ENCODE assay signal across 1 cellular context in the genomic region with DNA sequence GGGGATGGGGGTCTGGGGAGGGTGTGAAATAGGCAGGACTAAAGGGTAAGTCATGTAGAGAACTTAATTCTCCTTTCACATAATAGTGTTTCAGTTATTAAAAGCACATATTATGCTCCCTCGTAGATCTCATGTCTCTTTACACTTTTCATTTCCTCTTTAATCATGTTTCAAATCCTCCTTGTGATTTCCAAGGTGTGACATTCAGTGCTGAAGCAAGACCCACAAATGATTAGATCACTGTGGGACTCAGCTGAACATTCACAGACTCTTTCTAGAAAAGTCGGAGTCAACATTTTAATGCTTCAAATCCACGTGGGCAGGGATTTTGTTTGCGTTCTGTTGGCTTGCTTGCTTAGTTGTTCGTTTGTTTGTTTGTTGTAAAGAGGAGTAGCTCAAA.
TF ChIP-seq lines count a peak whose summit lies in the region.

No MANE protein-coding gene starts in this region.

TF ChIP-seq in GM12878, 131 proteins besides CTCF, POLR2A, EP300 and RAD21 (continued from another document):
- TF ChIP-seq ZNF274 (IDR thresholded peaks at IDR 0.05; ENCODE audit: insufficient read depth, insufficient read length) = no peak
- TF ChIP-seq, protein P1, sequence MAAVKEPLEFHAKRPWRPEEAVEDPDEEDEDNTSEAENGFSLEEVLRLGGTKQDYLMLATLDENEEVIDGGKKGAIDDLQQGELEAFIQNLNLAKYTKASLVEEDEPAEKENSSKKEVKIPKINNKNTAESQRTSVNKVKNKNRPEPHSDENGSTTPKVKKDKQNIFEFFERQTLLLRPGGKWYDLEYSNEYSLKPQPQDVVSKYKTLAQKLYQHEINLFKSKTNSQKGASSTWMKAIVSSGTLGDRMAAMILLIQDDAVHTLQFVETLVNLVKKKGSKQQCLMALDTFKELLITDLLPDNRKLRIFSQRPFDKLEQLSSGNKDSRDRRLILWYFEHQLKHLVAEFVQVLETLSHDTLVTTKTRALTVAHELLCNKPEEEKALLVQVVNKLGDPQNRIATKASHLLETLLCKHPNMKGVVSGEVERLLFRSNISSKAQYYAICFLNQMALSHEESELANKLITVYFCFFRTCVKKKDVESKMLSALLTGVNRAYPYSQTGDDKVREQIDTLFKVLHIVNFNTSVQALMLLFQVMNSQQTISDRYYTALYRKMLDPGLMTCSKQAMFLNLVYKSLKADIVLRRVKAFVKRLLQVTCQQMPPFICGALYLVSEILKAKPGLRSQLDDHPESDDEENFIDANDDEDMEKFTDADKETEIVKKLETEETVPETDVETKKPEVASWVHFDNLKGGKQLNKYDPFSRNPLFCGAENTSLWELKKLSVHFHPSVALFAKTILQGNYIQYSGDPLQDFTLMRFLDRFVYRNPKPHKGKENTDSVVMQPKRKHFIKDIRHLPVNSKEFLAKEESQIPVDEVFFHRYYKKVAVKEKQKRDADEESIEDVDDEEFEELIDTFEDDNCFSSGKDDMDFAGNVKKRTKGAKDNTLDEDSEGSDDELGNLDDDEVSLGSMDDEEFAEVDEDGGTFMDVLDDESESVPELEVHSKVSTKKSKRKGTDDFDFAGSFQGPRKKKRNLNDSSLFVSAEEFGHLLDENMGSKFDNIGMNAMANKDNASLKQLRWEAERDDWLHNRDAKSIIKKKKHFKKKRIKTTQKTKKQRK (IDR thresholded peaks at IDR 0.05; ENCODE audit: low read depth, low read length) = no peak
- TF ChIP-seq EGR1 (IDR thresholded peaks at IDR 0.05; ENCODE audit: borderline replicate concordance in 1 of 2, low read depth in 2 of 2, low read length in 2 of 2) = no peak
- no peak for TF ChIP-seq CBX3 (IDR thresholded peaks at IDR 0.05; ENCODE audit: borderline replicate concordance, low read depth)
- no peak for TF ChIP-seq ZZZ3 (IDR thresholded peaks at IDR 0.05; ENCODE audit: control insufficient read depth, insufficient read length, low read depth)
- TF ChIP-seq MEF2A (IDR thresholded peaks at IDR 0.05; ENCODE audit: insufficient read depth, low read depth, low read length) = no peak
- TF ChIP-seq CHD2 (IDR thresholded peaks at IDR 0.05; ENCODE audit: borderline replicate concordance, low read depth, low read length) = no peak
- TF ChIP-seq, protein P2, sequence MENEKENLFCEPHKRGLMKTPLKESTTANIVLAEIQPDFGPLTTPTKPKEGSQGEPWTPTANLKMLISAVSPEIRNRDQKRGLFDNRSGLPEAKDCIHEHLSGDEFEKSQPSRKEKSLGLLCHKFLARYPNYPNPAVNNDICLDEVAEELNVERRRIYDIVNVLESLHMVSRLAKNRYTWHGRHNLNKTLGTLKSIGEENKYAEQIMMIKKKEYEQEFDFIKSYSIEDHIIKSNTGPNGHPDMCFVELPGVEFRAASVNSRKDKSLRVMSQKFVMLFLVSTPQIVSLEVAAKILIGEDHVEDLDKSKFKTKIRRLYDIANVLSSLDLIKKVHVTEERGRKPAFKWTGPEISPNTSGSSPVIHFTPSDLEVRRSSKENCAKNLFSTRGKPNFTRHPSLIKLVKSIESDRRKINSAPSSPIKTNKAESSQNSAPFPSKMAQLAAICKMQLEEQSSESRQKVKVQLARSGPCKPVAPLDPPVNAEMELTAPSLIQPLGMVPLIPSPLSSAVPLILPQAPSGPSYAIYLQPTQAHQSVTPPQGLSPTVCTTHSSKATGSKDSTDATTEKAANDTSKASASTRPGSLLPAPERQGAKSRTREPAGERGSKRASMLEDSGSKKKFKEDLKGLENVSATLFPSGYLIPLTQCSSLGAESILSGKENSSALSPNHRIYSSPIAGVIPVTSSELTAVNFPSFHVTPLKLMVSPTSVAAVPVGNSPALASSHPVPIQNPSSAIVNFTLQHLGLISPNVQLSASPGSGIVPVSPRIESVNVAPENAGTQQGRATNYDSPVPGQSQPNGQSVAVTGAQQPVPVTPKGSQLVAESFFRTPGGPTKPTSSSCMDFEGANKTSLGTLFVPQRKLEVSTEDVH (IDR thresholded peaks at IDR 0.05; ENCODE audit: low read depth, partially characterized antibody) = no peak
- no peak for TF ChIP-seq NR2C2 (IDR thresholded peaks at IDR 0.05; ENCODE audit: borderline replicate concordance, control insufficient read depth, insufficient read length, low read depth)
- no peak for TF ChIP-seq POLR2AphosphoS5 (IDR thresholded peaks at IDR 0.05; ENCODE audit: low read length)
- TF ChIP-seq, protein P3, sequence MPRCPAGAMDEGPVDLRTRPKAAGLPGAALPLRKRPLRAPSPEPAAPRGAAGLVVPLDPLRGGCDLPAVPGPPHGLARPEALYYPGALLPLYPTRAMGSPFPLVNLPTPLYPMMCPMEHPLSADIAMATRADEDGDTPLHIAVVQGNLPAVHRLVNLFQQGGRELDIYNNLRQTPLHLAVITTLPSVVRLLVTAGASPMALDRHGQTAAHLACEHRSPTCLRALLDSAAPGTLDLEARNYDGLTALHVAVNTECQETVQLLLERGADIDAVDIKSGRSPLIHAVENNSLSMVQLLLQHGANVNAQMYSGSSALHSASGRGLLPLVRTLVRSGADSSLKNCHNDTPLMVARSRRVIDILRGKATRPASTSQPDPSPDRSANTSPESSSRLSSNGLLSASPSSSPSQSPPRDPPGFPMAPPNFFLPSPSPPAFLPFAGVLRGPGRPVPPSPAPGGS (IDR thresholded peaks at IDR 0.05; ENCODE audit: borderline replicate concordance, insufficient read depth, low read depth, low read length, poor library complexity, severe bottlenecking) = no peak
- TF ChIP-seq NR2C1 (IDR thresholded peaks at IDR 0.05) = no peak
- TF ChIP-seq EED (IDR thresholded peaks at IDR 0.05; ENCODE audit: low read depth) = no peak
- TF ChIP-seq SMAD5 (IDR thresholded peaks at IDR 0.05; ENCODE audit: low read depth) = no peak
- TF ChIP-seq, protein P4, sequence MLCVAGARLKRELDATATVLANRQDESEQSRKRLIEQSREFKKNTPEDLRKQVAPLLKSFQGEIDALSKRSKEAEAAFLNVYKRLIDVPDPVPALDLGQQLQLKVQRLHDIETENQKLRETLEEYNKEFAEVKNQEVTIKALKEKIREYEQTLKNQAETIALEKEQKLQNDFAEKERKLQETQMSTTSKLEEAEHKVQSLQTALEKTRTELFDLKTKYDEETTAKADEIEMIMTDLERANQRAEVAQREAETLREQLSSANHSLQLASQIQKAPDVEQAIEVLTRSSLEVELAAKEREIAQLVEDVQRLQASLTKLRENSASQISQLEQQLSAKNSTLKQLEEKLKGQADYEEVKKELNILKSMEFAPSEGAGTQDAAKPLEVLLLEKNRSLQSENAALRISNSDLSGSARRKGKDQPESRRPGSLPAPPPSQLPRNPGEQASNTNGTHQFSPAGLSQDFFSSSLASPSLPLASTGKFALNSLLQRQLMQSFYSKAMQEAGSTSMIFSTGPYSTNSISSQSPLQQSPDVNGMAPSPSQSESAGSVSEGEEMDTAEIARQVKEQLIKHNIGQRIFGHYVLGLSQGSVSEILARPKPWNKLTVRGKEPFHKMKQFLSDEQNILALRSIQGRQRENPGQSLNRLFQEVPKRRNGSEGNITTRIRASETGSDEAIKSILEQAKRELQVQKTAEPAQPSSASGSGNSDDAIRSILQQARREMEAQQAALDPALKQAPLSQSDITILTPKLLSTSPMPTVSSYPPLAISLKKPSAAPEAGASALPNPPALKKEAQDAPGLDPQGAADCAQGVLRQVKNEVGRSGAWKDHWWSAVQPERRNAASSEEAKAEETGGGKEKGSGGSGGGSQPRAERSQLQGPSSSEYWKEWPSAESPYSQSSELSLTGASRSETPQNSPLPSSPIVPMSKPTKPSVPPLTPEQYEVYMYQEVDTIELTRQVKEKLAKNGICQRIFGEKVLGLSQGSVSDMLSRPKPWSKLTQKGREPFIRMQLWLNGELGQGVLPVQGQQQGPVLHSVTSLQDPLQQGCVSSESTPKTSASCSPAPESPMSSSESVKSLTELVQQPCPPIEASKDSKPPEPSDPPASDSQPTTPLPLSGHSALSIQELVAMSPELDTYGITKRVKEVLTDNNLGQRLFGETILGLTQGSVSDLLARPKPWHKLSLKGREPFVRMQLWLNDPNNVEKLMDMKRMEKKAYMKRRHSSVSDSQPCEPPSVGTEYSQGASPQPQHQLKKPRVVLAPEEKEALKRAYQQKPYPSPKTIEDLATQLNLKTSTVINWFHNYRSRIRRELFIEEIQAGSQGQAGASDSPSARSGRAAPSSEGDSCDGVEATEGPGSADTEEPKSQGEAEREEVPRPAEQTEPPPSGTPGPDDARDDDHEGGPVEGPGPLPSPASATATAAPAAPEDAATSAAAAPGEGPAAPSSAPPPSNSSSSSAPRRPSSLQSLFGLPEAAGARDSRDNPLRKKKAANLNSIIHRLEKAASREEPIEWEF (IDR thresholded peaks at IDR 0.05; ENCODE audit: insufficient replicate concordance, low read depth, low read length) = no peak
- no peak for TF ChIP-seq RBBP5 (conservative IDR thresholded peaks at IDR 0.05)
- TF ChIP-seq, protein P5, sequence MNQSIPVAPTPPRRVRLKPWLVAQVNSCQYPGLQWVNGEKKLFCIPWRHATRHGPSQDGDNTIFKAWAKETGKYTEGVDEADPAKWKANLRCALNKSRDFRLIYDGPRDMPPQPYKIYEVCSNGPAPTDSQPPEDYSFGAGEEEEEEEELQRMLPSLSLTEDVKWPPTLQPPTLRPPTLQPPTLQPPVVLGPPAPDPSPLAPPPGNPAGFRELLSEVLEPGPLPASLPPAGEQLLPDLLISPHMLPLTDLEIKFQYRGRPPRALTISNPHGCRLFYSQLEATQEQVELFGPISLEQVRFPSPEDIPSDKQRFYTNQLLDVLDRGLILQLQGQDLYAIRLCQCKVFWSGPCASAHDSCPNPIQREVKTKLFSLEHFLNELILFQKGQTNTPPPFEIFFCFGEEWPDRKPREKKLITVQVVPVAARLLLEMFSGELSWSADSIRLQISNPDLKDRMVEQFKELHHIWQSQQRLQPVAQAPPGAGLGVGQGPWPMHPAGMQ (IDR thresholded peaks at IDR 0.05; ENCODE audit: borderline replicate concordance) = no peak
- TF ChIP-seq, protein P6, sequence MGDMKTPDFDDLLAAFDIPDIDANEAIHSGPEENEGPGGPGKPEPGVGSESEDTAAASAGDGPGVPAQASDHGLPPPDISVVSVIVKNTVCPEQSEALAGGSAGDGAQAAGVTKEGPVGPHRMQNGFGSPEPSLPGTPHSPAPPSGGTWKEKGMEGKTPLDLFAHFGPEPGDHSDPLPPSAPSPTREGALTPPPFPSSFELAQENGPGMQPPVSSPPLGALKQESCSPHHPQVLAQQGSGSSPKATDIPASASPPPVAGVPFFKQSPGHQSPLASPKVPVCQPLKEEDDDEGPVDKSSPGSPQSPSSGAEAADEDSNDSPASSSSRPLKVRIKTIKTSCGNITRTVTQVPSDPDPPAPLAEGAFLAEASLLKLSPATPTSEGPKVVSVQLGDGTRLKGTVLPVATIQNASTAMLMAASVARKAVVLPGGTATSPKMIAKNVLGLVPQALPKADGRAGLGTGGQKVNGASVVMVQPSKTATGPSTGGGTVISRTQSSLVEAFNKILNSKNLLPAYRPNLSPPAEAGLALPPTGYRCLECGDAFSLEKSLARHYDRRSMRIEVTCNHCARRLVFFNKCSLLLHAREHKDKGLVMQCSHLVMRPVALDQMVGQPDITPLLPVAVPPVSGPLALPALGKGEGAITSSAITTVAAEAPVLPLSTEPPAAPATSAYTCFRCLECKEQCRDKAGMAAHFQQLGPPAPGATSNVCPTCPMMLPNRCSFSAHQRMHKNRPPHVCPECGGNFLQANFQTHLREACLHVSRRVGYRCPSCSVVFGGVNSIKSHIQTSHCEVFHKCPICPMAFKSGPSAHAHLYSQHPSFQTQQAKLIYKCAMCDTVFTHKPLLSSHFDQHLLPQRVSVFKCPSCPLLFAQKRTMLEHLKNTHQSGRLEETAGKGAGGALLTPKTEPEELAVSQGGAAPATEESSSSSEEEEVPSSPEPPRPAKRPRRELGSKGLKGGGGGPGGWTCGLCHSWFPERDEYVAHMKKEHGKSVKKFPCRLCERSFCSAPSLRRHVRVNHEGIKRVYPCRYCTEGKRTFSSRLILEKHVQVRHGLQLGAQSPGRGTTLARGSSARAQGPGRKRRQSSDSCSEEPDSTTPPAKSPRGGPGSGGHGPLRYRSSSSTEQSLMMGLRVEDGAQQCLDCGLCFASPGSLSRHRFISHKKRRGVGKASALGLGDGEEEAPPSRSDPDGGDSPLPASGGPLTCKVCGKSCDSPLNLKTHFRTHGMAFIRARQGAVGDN (IDR thresholded peaks at IDR 0.05) = peak; percentile 64; the same call in 1 of the 2 replicates
- no peak for TF ChIP-seq SMC3 (IDR thresholded peaks at IDR 0.05; ENCODE audit: borderline replicate concordance, low read length)
